In genomic region chr12:56013482-56013881, GRCh38 we compare ENCODE assay signal across 25 cellular contexts. TPM values are rescaled to one million over a fixed set of nuclear protein-coding genes. Genes with fewer than 3 reads are reported as not detected.
A peak's percentile ranks its signal among the peaks of the same experiment; 100 is the strongest.
DNase-seq lines count a peak whose midpoint lies in the region; ATAC-seq and TF ChIP-seq lines count a peak whose summit lies in the region.
"Had no signal": no experiment of that assay in that cellular context is flagged by ENCODE, and none has a peak within 500 bp of the region (broad histone marks: within the 10 kb centered on the region; RNA-seq: fewer than 3 reads in every experiment).

No MANE protein-coding gene starts in this region.

- H3K9me3 ChIP-seq in CD4-positive, CD25-positive, alpha-beta regulatory T cell (ENCODE audit: control insufficient read depth in 2 of 2, low read length in 2 of 2), result no peaks in the 10 kb centered on the region
- H3K9me3 ChIP-seq in colonic mucosa, result no peaks in the 10 kb centered on the region
- H3K9me3 ChIP-seq in mammary epithelial cell (replicated peaks; ENCODE audit: insufficient read depth, low read length), result no peaks in the 10 kb centered on the region
- H3K9me3 ChIP-seq: A549, gastrocnemius medialis, sigmoid colon, suprapubic skin, vagina had no signal

- WGBS in mammary epithelial cell (ENCODE audit: low coverage, missing lambda C conversion rate), result 78% methylated on average over 5 of the region's 5 CpGs

- no peaks in the 10 kb centered on the region for H3K27me3 Mint-ChIP-seq in CD4-positive, CD25-positive, alpha-beta regulatory T cell
- H3K27me3 Mint-ChIP-seq in mesothelial cell of epicardium (ENCODE audit: low read depth), result no peaks in the 10 kb centered on the region
- H3K27me3 Mint-ChIP-seq: activated CD4-positive, alpha-beta memory T cell treated with anti-CD3 and anti-CD28 coated beads, Interleukin-2, amount 10 ng/mL, durations not matched to agents 7 days and 5 days; activated naive CD4-positive, alpha-beta T cell treated with anti-CD3 and anti-CD28 coated beads, Interleukin-2, amount 50 U/mL, for 24 hours; activated T-helper 17 cell treated with anti-CD3 and anti-CD28 coated beads, Interleukin-2, amount 50 U/mL, for 72 hours; dendritic cell treated with granulocyte-macrophage colony-stimulating factor and Interleukin-4, amounts not matched to agents 40 ng/mL and 50 ng/mL, for 4 days; natural killer cell treated with Interleukin-12 subunit alpha and Interleukin-12 subunit beta and Interleukin-15 and Interleukin-18, amount 100 ng/mL, for 72 hours; stimulated activated naive B cell treated with anti-CD40 and anti-IgM and Interleukin-4, amounts not matched to agents 10 μg/mL and 1 μg/mL and 100 μg/mL, for 72 hours had no signal

- H3K27ac Mint-ChIP-seq in CD4-positive, CD25-positive, alpha-beta regulatory T cell, result peak overlapping the region in 2 of 3 donors; percentile 51 to 97
- peak overlapping the region; percentile 83 for H3K27ac Mint-ChIP-seq in mesothelial cell of epicardium
- H3K27ac Mint-ChIP-seq: activated CD4-positive, alpha-beta memory T cell treated with anti-CD3 and anti-CD28 coated beads, Interleukin-2, amount 10 ng/mL, durations not matched to agents 7 days and 5 days; activated naive CD4-positive, alpha-beta T cell treated with anti-CD3 and anti-CD28 coated beads, Interleukin-2, amount 50 U/mL, for 24 hours; activated T-helper 17 cell treated with anti-CD3 and anti-CD28 coated beads, Interleukin-2, amount 50 U/mL, for 72 hours; dendritic cell treated with granulocyte-macrophage colony-stimulating factor and Interleukin-4, amounts not matched to agents 40 ng/mL and 50 ng/mL, for 4 days; endodermal cell; natural killer cell treated with Interleukin-12 subunit alpha and Interleukin-12 subunit beta and Interleukin-15 and Interleukin-18, amount 100 ng/mL, for 72 hours; stimulated activated naive B cell treated with anti-CD40 and anti-IgM and Interleukin-4, amounts not matched to agents 10 μg/mL and 1 μg/mL and 100 μg/mL, for 72 hours had no signal

- H3K4me3 ChIP-seq in CD4-positive, CD25-positive, alpha-beta regulatory T cell (ENCODE audit: low read depth, low read length), result no peak overlapping the region
- H3K4me3 ChIP-seq in colonic mucosa (no peak overlapping the region), mammary epithelial cell (replicated peaks in 1 of 3; ENCODE audit: insufficient read depth in 1 of 3, low read depth in 2 of 3, low read length in 3 of 3) (no peak overlapping the region)
- H3K4me3 ChIP-seq: A549, gastrocnemius medialis, sigmoid colon, suprapubic skin, vagina had no signal

- no peaks in the 10 kb centered on the region for H3K36me3 ChIP-seq in CD4-positive, CD25-positive, alpha-beta regulatory T cell (ENCODE audit: control insufficient read depth, insufficient read depth, low read length)
- H3K36me3 ChIP-seq in colonic mucosa (no peaks in the 10 kb centered on the region), mammary epithelial cell (ENCODE audit: insufficient read depth, low read length) (peaks cover 1% of the 10 kb centered on the region)
- H3K36me3 ChIP-seq: suprapubic skin, vagina had no signal

- dilution Hi-C loops in mammary epithelial cell (cut with HindIII; ENCODE audit: low sequenced_read_pairs), result loop anchor here (5.0 kb wide), 1 partner anchor 59 kb away; no protein-coding TSS in a partner anchor

- no TSS peak for BruUV-seq in mammary epithelial cell (replicated peaks; lab: Mats Ljungman, UMichigan)

- no peaks in the 10 kb centered on the region for H3K9me3 Mint-ChIP-seq in CD4-positive, CD25-positive, alpha-beta regulatory T cell
- H3K9me3 Mint-ChIP-seq in mesothelial cell of epicardium, result no peaks in the 10 kb centered on the region
- H3K9me3 Mint-ChIP-seq: activated CD4-positive, alpha-beta memory T cell treated with anti-CD3 and anti-CD28 coated beads, Interleukin-2, amount 10 ng/mL, durations not matched to agents 7 days and 5 days; activated naive CD4-positive, alpha-beta T cell treated with anti-CD3 and anti-CD28 coated beads, Interleukin-2, amount 50 U/mL, for 24 hours; activated T-helper 17 cell treated with anti-CD3 and anti-CD28 coated beads, Interleukin-2, amount 50 U/mL, for 72 hours; dendritic cell treated with granulocyte-macrophage colony-stimulating factor and Interleukin-4, amounts not matched to agents 40 ng/mL and 50 ng/mL, for 4 days; endodermal cell; natural killer cell treated with Interleukin-12 subunit alpha and Interleukin-12 subunit beta and Interleukin-15 and Interleukin-18, amount 100 ng/mL, for 72 hours; stimulated activated naive B cell treated with anti-CD40 and anti-IgM and Interleukin-4, amounts not matched to agents 10 μg/mL and 1 μg/mL and 100 μg/mL, for 72 hours had no signal

- intact Hi-C loops in colonic mucosa (cut with DNase I) (no loop called here), mammary epithelial cell (cut with micrococcal nuclease) (no loop called here)

- no peaks in the 10 kb centered on the region for H3K4me1 ChIP-seq in CD4-positive, CD25-positive, alpha-beta regulatory T cell (ENCODE audit: control insufficient read depth, insufficient read depth, low read length, poor library complexity, severe bottlenecking)
- H3K4me1 ChIP-seq in colonic mucosa, result peaks cover 12% of the 10 kb centered on the region
- H3K4me1 ChIP-seq in mammary epithelial cell (ENCODE audit: insufficient read depth, low read length), result no peaks in the 10 kb centered on the region
- H3K4me1 ChIP-seq: A549, gastrocnemius medialis, suprapubic skin had no signal

- no peaks in the 10 kb centered on the region for H4K20me1 ChIP-seq in mammary epithelial cell (ENCODE audit: insufficient read depth, low read length)

- no peak overlapping the region for H3K4me3 Mint-ChIP-seq in CD4-positive, CD25-positive, alpha-beta regulatory T cell
- H3K4me3 Mint-ChIP-seq in mesothelial cell of epicardium, result no peak overlapping the region
- H3K4me3 Mint-ChIP-seq: activated CD4-positive, alpha-beta memory T cell treated with anti-CD3 and anti-CD28 coated beads, Interleukin-2, amount 10 ng/mL, durations not matched to agents 7 days and 5 days; activated naive CD4-positive, alpha-beta T cell treated with anti-CD3 and anti-CD28 coated beads, Interleukin-2, amount 50 U/mL, for 24 hours; activated T-helper 17 cell treated with anti-CD3 and anti-CD28 coated beads, Interleukin-2, amount 50 U/mL, for 72 hours; dendritic cell treated with granulocyte-macrophage colony-stimulating factor and Interleukin-4, amounts not matched to agents 40 ng/mL and 50 ng/mL, for 4 days; endodermal cell; natural killer cell treated with Interleukin-12 subunit alpha and Interleukin-12 subunit beta and Interleukin-15 and Interleukin-18, amount 100 ng/mL, for 72 hours; stimulated activated naive B cell treated with anti-CD40 and anti-IgM and Interleukin-4, amounts not matched to agents 10 μg/mL and 1 μg/mL and 100 μg/mL, for 72 hours had no signal

- H3K4me2 ChIP-seq in mammary epithelial cell (ENCODE audit: insufficient read depth, low read depth, low read length), result no peak overlapping the region
- H3K4me2 ChIP-seq: A549 had no signal

- no peak for TF ChIP-seq POLR2A in erythroblast (IDR thresholded peaks at IDR 0.05; ENCODE audit: low read length)

- TF ChIP-seq CTCF in colonic mucosa (IDR thresholded peaks at IDR 0.05), result no peak
- no peak for TF ChIP-seq CTCF in mesothelial cell of epicardium (IDR thresholded peaks at IDR 0.05; ENCODE audit: unreplicated experiment)
- no peak for TF ChIP-seq CTCF in mammary epithelial cell (conservative IDR thresholded peaks at IDR 0.05 in 1 of 2, IDR thresholded peaks at IDR 0.05 in 1 of 2; ENCODE audit: extremely low read depth in 1 of 2, insufficient read depth in 1 of 2, low read depth in 1 of 2, low read length in 2 of 2)

- no peaks in the 10 kb centered on the region for H3K27me3 ChIP-seq in CD4-positive, CD25-positive, alpha-beta regulatory T cell (ENCODE audit: control insufficient read depth, insufficient read depth, low read length)
- H3K27me3 ChIP-seq in colonic mucosa, result no peaks in the 10 kb centered on the region
- no peaks in the 10 kb centered on the region for H3K27me3 ChIP-seq in mammary epithelial cell (ENCODE audit: insufficient read depth, low read length)
- H3K27me3 ChIP-seq: gastrocnemius medialis, sigmoid colon, suprapubic skin, vagina had no signal

- CTCF ChIA-PET in mammary epithelial cell (lab: Charles Lee; ENCODE audit: low non-redundant PET), result interaction anchor here (0.6 kb wide), 1 partner anchor 83 kb away, joined by 3 read pairs; no protein-coding TSS in a partner anchor

- H3K9ac ChIP-seq in colonic mucosa (ENCODE audit: low read depth in 2 of 2, low read length in 2 of 2) (no peak overlapping the region), mammary epithelial cell (ENCODE audit: insufficient read depth, low read length) (no peak overlapping the region)

- H3K36me3 Mint-ChIP-seq in CD4-positive, CD25-positive, alpha-beta regulatory T cell, result peaks cover 12% of the 10 kb centered on the region
- H3K36me3 Mint-ChIP-seq in mesothelial cell of epicardium, result peaks cover 6% of the 10 kb centered on the region
- H3K36me3 Mint-ChIP-seq: natural killer cell treated with Interleukin-12 subunit alpha and Interleukin-12 subunit beta and Interleukin-15 and Interleukin-18, amount 100 ng/mL, for 72 hours had no signal

- no peaks in the 10 kb centered on the region for H3K79me2 ChIP-seq in mammary epithelial cell (ENCODE audit: insufficient read depth, low read length)

- in situ Hi-C loops in mammary epithelial cell (cut with MboI; ENCODE audit: low sequenced_read_pairs in 2 of 2), result no loop called here

- no peak overlapping the region for H3K27ac ChIP-seq in CD4-positive, CD25-positive, alpha-beta regulatory T cell (ENCODE audit: insufficient read depth, low read length, poor library complexity, severe bottlenecking)
- H3K27ac ChIP-seq in colonic mucosa (no peak overlapping the region), mammary epithelial cell (ENCODE audit: insufficient read depth, low read depth, low read length) (no peak overlapping the region)
- H3K27ac ChIP-seq: A549, gastrocnemius medialis, sigmoid colon, suprapubic skin, vagina had no signal

- no peak for DNase-seq in CD4-positive, CD25-positive, alpha-beta regulatory T cell
- DNase-seq in colonic mucosa (peak; percentile 41), mesothelial cell of epicardium (ENCODE audit: low spot score in 2 of 2, unreplicated experiment in 2 of 2) (no peak), retina (peak; percentile 26), H4 (ENCODE audit: low spot score) (no peak), erythroblast (lab: John Stamatoyannopoulos, UW) (no peak), mammary epithelial cell (no peak), HK-2 (ENCODE audit: unreplicated experiment) (no peak)
- DNase-seq: activated CD4-positive, alpha-beta memory T cell treated with anti-CD3 and anti-CD28 coated beads, Interleukin-2, amount 10 ng/mL, durations not matched to agents 7 days and 5 days; activated CD8-positive, alpha-beta memory T cell treated with anti-CD3 and anti-CD28 coated beads, Interleukin-2, amount 50 U/mL, for 48 hours; AML-193; endodermal cell; gastrocnemius medialis; NCI-H2081 treated with DMSO at 0.1 percent for 48 hours; sigmoid colon; stimulated activated CD4-positive, alpha-beta T cell treated with anti-CD3 and anti-CD28 coated beads, Interleukin-4, amount 100 ng/mL, for 4 hours; stimulated activated naive B cell treated with anti-CD40 and anti-IgM and Interleukin-4, amounts not matched to agents 10 μg/mL and 1 μg/mL and 100 μg/mL, for 72 hours had no signal

- ATAC-seq in CD4-positive, CD25-positive, alpha-beta regulatory T cell (ENCODE audit: low read depth in 2 of 2), result no peak
- ATAC-seq: activated CD4-positive, CD25-positive, alpha-beta regulatory T cell treated with anti-CD3 and anti-CD28 coated beads, Interleukin-2, amount 50 U/mL, for 24 hours; activated T-helper 17 cell treated with anti-CD3 and anti-CD28 coated beads, Interleukin-2, amount 50 U/mL, for 72 hours; gastrocnemius medialis; natural killer cell treated with Interleukin-12 subunit alpha and Interleukin-12 subunit beta and Interleukin-15 and Interleukin-18, amount 100 ng/mL, for 72 hours; stimulated activated naive B cell treated with anti-CD40 and anti-IgM and Interleukin-4, amounts not matched to agents 10 μg/mL and 1 μg/mL and 100 μg/mL, for 72 hours had no signal

- no peak overlapping the region for H2AFZ ChIP-seq in mammary epithelial cell (ENCODE audit: low read depth, low read length)

- H3K4me1 Mint-ChIP-seq in CD4-positive, CD25-positive, alpha-beta regulatory T cell, result peaks cover 0 to 28% (median 13%) of the 10 kb centered on the region in 4 donors
- peaks cover 43% of the 10 kb centered on the region for H3K4me1 Mint-ChIP-seq in mesothelial cell of epicardium

RNA-seq across cellular contexts. Expression of gene IKZF4, which starts 7.4 kb away (rescaled TPM):
- 22.3 TPM for total RNA-seq in CD4-positive, CD25-positive, alpha-beta regulatory T cell
- polyA plus RNA-seq in CD4-positive, CD25-positive, alpha-beta regulatory T cell, result 1 to 10 TPM; 5.8 to 8.1 (median 6.4) TPM
- total RNA-seq in colonic mucosa (1 to 10 TPM; 4.7 to 5.6 TPM), mesothelial cell of epicardium (16.2 to 22.5 TPM (median 18.6 TPM) in 3 replicates), mammary epithelial cell (1 to 10 TPM; 2.2 to 4.4 TPM)
- 0.39 and 0.89 TPM in 2 replicates for total RNA-seq in H4 (2014; rRNA removed; shearing (Covaris generic))
- 1.9 TPM for polyA plus RNA-seq in mammary epithelial cell
- 7.5 TPM for polyA minus RNA-seq in mammary epithelial cell

RNA-seq across cellular contexts. Expression of gene SUOX, which starts 16.4 kb away (rescaled TPM):
- 6.9 TPM for total RNA-seq in CD4-positive, CD25-positive, alpha-beta regulatory T cell
- polyA plus RNA-seq in CD4-positive, CD25-positive, alpha-beta regulatory T cell, result 10 to 100 TPM in 1 of 4 donors, 1 to 10 TPM in 3; 2.2 to 10.3 (median 5.9) TPM
- 10 to 100 TPM; 25.8 to 35.8 TPM for total RNA-seq in colonic mucosa
- 37.1 to 38.9 TPM (median 38.1 TPM) in 3 replicates for total RNA-seq in mesothelial cell of epicardium
- total RNA-seq in H4 (2014; rRNA removed; shearing (Covaris generic)), result 16.7 and 25.9 TPM in 2 replicates
- total RNA-seq in mammary epithelial cell, result 10 to 100 TPM; 10.7 to 14.7 TPM
- 12.2 TPM for polyA plus RNA-seq in mammary epithelial cell
- 24.8 TPM for polyA minus RNA-seq in mammary epithelial cell

RNA-seq across cellular contexts. Expression of gene RPS26, which starts 28.2 kb away (rescaled TPM):
- 26.3 TPM for total RNA-seq in CD4-positive, CD25-positive, alpha-beta regulatory T cell
- 1,000 to 10,000 TPM in 1 of 4 donors, 100 to 1,000 TPM in 3; 288 to 1,151 (median 836) TPM for polyA plus RNA-seq in CD4-positive, CD25-positive, alpha-beta regulatory T cell
- total RNA-seq in colonic mucosa (10 to 100 TPM; 53.1 to 80.5 TPM), mesothelial cell of epicardium (20.6 to 25.7 TPM (median 25.2 TPM) in 3 replicates), mammary epithelial cell (100 to 1,000 TPM in 1 of 2 donors, 10 to 100 TPM in 1; 46.4 to 331 TPM)
- total RNA-seq in H4 (2014; rRNA removed; shearing (Covaris generic)), result 1,414 and 1,870 TPM in 2 replicates
- polyA plus RNA-seq in mammary epithelial cell, result 2,291 TPM
- 218 TPM for polyA minus RNA-seq in mammary epithelial cell

RNA-seq across cellular contexts. Expression of gene RAB5B, which starts 39.6 kb away (rescaled TPM):
- 60.8 TPM for total RNA-seq in CD4-positive, CD25-positive, alpha-beta regulatory T cell
- 10 to 100 TPM; 66.8 to 73.4 (median 68.3) TPM for polyA plus RNA-seq in CD4-positive, CD25-positive, alpha-beta regulatory T cell
- total RNA-seq in colonic mucosa, result 100 to 1,000 TPM; 112 to 178 TPM
- 99.3 to 104 TPM (median 101 TPM) in 3 replicates for total RNA-seq in mesothelial cell of epicardium
- 46.9 and 47.7 TPM in 2 replicates for total RNA-seq in H4 (2014; rRNA removed; shearing (Covaris generic))
- 10 to 100 TPM; 79.4 to 92.5 TPM for total RNA-seq in mammary epithelial cell
- polyA plus RNA-seq in mammary epithelial cell, result 87.1 TPM
- polyA minus RNA-seq in mammary epithelial cell, result 153 TPM

RNA-seq across cellular contexts. Expression of gene CDK2, which starts 46.9 kb away (rescaled TPM):
- 28.0 TPM for total RNA-seq in CD4-positive, CD25-positive, alpha-beta regulatory T cell
- polyA plus RNA-seq in CD4-positive, CD25-positive, alpha-beta regulatory T cell, result 10 to 100 TPM in 2 of 4 donors, 1 to 10 TPM in 2; 8.4 to 12.6 (median 10.0) TPM
- 10 to 100 TPM; 20.9 to 48.9 TPM for total RNA-seq in colonic mucosa
- 52.0 to 54.0 TPM (median 52.4 TPM) in 3 replicates for total RNA-seq in mesothelial cell of epicardium
- 66.3 and 67.3 TPM in 2 replicates for total RNA-seq in H4 (2014; rRNA removed; shearing (Covaris generic))
- total RNA-seq in mammary epithelial cell, result 10 to 100 TPM; 17.5 to 54.9 TPM
- 50.0 TPM for polyA plus RNA-seq in mammary epithelial cell
- 154 TPM for polyA minus RNA-seq in mammary epithelial cell

Comparison
In these comparisons a context has a peak if more than half of its experiments do, and no peak if none do; other contexts are left out.
1. DNase-seq: peak in colonic mucosa (single experiment) and retina (single experiment); none in CD4-positive, CD25-positive, alpha-beta regulatory T cell (0 of 3), mesothelial cell of epicardium (0 of 2), H4 (single experiment), erythroblast (0 of 2), mammary epithelial cell (single experiment) and HK-2 (single experiment).